ENCODE assay signal across 10 cellular contexts in the genomic region with DNA sequence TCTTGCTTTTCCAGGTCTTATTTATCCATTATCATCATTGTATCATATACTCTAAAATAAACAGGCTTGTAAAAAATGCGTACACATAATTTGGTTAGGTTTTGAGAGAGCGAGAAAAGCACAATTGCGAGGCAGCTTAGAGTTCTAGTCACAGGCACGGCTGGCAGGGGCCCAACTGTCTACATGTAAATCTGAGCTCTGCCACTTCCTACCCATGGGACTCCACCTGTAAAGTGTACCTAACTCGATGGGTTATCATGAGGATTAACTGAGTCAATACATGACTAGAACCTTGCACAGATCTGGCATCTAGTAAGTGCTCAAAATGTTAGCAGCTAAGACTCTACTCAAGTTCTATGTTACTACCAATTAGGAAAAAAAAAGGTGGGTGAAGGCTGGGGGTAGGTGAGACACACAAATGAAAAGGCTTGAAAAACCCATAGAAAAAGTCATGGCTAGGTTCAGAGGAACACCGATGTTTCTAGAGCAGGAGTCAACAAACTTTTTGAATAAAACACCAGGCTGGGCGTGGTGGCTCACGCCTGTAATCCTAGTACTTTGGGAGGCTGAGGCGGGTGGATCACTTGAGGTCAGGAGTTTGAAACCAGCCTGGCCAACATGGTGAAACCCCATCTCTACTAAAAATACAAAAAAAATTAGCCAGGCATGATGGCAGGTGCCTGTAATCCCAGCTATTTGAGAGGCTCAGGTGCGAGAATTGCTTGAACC. TPM values are rescaled to one million over a fixed set of nuclear protein-coding genes. Genes with fewer than 3 reads are reported as not detected.
DNase-seq lines count a peak whose midpoint lies in the region; ATAC-seq lines count a peak whose summit lies in the region.
"Had no signal": no experiment of that assay in that cellular context is flagged by ENCODE, and none has a peak within 500 bp of the region (broad histone marks: within the 10 kb centered on the region; RNA-seq: fewer than 3 reads in every experiment).

No MANE protein-coding gene starts in this region.

- H3K36me3 ChIP-seq in Karpas-422 (ENCODE audit: insufficient read depth, low read length), result peaks cover 4% of the 10 kb centered on the region; the same call in 1 of the 2 replicates
- H3K36me3 ChIP-seq in effector memory CD4-positive, alpha-beta T cell (ENCODE audit: control insufficient read depth, insufficient read depth, low read length), result peaks cover 5% of the 10 kb centered on the region

- H3K27me3 ChIP-seq in Karpas-422 (ENCODE audit: low read length), result no peaks in the 10 kb centered on the region
- no peaks in the 10 kb centered on the region for H3K27me3 ChIP-seq in effector memory CD4-positive, alpha-beta T cell (replicated peaks; ENCODE audit: control insufficient read depth, insufficient read depth, low read length, poor library complexity, severe bottlenecking)
- H3K27me3 ChIP-seq: neutrophil had no signal

- H3K4me1 Mint-ChIP-seq in activated CD4-positive, alpha-beta memory T cell treated with anti-CD3 and anti-CD28 coated beads, Interleukin-2, amount 10 ng/mL, durations not matched to agents 7 days and 5 days, result peaks cover 86% of the 10 kb centered on the region
- peaks cover 64% of the 10 kb centered on the region for H3K4me1 Mint-ChIP-seq in stimulated activated naive CD8-positive, alpha-beta T cell treated with anti-CD3 and anti-CD28 coated beads, Interleukin-15, amount 100 ng/mL, for 72 hours

- H3K27ac Mint-ChIP-seq in activated CD4-positive, alpha-beta memory T cell treated with anti-CD3 and anti-CD28 coated beads, Interleukin-2, amount 10 ng/mL, durations not matched to agents 7 days and 5 days, result peak overlapping the region; percentile 93
- H3K27ac Mint-ChIP-seq in stimulated activated naive CD8-positive, alpha-beta T cell treated with anti-CD3 and anti-CD28 coated beads, Interleukin-15, amount 100 ng/mL, for 72 hours, result peak overlapping the region in 1 of 2 donors; percentile 50

- peaks cover 27% of the 10 kb centered on the region for H3K4me1 ChIP-seq in Karpas-422 (ENCODE audit: low read length)
- peaks cover 74% of the 10 kb centered on the region for H3K4me1 ChIP-seq in effector memory CD4-positive, alpha-beta T cell (ENCODE audit: control insufficient read depth, insufficient read depth, low read length, poor library complexity, severe bottlenecking)

- H3K79me2 ChIP-seq in Karpas-422 (ENCODE audit: low read length), result peaks cover 7% of the 10 kb centered on the region; the same call in 1 of the 2 replicates

- peak; percentile 67 for ATAC-seq in stimulated activated naive CD8-positive, alpha-beta T cell treated with anti-CD3 and anti-CD28 coated beads, Interleukin-15, amount 100 ng/mL, for 72 hours
- no peak for ATAC-seq in GM21360 (IDR thresholded peaks at IDR 0.05; ENCODE audit: unreplicated experiment)

- no peaks in the 10 kb centered on the region for H3K9me3 Mint-ChIP-seq in activated CD4-positive, alpha-beta memory T cell treated with anti-CD3 and anti-CD28 coated beads, Interleukin-2, amount 10 ng/mL, durations not matched to agents 7 days and 5 days
- H3K9me3 Mint-ChIP-seq in stimulated activated naive CD8-positive, alpha-beta T cell treated with anti-CD3 and anti-CD28 coated beads, Interleukin-15, amount 100 ng/mL, for 72 hours, result no peaks in the 10 kb centered on the region

- H3K9me2 ChIP-seq in Karpas-422 (replicated peaks; ENCODE audit: insufficient read depth, low read length), result no peaks in the 10 kb centered on the region

- H3K36me3 Mint-ChIP-seq in activated CD4-positive, alpha-beta memory T cell treated with anti-CD3 and anti-CD28 coated beads, Interleukin-2, amount 10 ng/mL, durations not matched to agents 7 days and 5 days (ENCODE audit: low read depth), result peaks cover 60% of the 10 kb centered on the region

- CTCF ChIA-PET in activated CD4-positive, alpha-beta memory T cell treated with anti-CD3 and anti-CD28 coated beads, Interleukin-2, amount 10 ng/mL, durations not matched to agents 7 days and 5 days (lab: Charles Lee), result interaction anchor here (0.9 to 6.1 kb wide), 9 partner anchors 8 to 86 kb away, joined by 3 to 76 read pairs (median 11); no protein-coding TSS in a partner anchor

- H3K9me3 ChIP-seq in Karpas-422 (ENCODE audit: low read length), result no peaks in the 10 kb centered on the region
- no peaks in the 10 kb centered on the region for H3K9me3 ChIP-seq in effector memory CD4-positive, alpha-beta T cell (ENCODE audit: control insufficient read depth, low read length)
- H3K9me3 ChIP-seq: neutrophil had no signal

- H3K4me3 ChIP-seq in Karpas-422 (ENCODE audit: low read length), result peak overlapping the region; percentile 33; the same call in 1 of the 2 replicates
- H3K4me3 ChIP-seq in effector memory CD4-positive, alpha-beta T cell (ENCODE audit: insufficient read depth, low read depth, low read length, poor library complexity, severe bottlenecking), result no peak overlapping the region

- no peak overlapping the region; the same call in 1 of the 2 replicates for H2AFZ ChIP-seq in Karpas-422 (ENCODE audit: low read length)

- H3K27me3 Mint-ChIP-seq in activated CD4-positive, alpha-beta memory T cell treated with anti-CD3 and anti-CD28 coated beads, Interleukin-2, amount 10 ng/mL, durations not matched to agents 7 days and 5 days, result no peaks in the 10 kb centered on the region
- no peaks in the 10 kb centered on the region for H3K27me3 Mint-ChIP-seq in stimulated activated naive CD8-positive, alpha-beta T cell treated with anti-CD3 and anti-CD28 coated beads, Interleukin-15, amount 100 ng/mL, for 72 hours

- no peaks in the 10 kb centered on the region for H4K20me1 ChIP-seq in Karpas-422 (ENCODE audit: insufficient read depth, low read depth, low read length)

- peak overlapping the region; percentile 21; the same call in 1 of the 2 replicates for H3K9ac ChIP-seq in Karpas-422 (ENCODE audit: low read length)

- peak overlapping the region; percentile 22 for H3K4me3 Mint-ChIP-seq in activated CD4-positive, alpha-beta memory T cell treated with anti-CD3 and anti-CD28 coated beads, Interleukin-2, amount 10 ng/mL, durations not matched to agents 7 days and 5 days
- peak overlapping the region; percentile 39 to 52 for H3K4me3 Mint-ChIP-seq in stimulated activated naive CD8-positive, alpha-beta T cell treated with anti-CD3 and anti-CD28 coated beads, Interleukin-15, amount 100 ng/mL, for 72 hours

- DNase-seq in Karpas-422, result peak; percentile 63
- DNase-seq in activated CD4-positive, alpha-beta memory T cell treated with anti-CD3 and anti-CD28 coated beads, Interleukin-2, amount 10 ng/mL, durations not matched to agents 7 days and 5 days, result peak; percentile 55
- peak in 2 of 3 donors; percentile 30 to 47 for DNase-seq in effector memory CD4-positive, alpha-beta T cell
- peak in 1 of 2 donors; percentile 47 for DNase-seq in stimulated activated naive CD8-positive, alpha-beta T cell treated with anti-CD3 and anti-CD28 coated beads, Interleukin-15, amount 100 ng/mL, for 72 hours
- DNase-seq in NCI-H1930 (lab: John Stamatoyannopoulos, UW), result no peak
- no peak for DNase-seq in mucosa of gallbladder (ENCODE audit: low spot score)
- DNase-seq: DND-41, NCI-H1436 had no signal

- H3K4me2 ChIP-seq in Karpas-422 (ENCODE audit: low read depth, low read length, poor library complexity, severe bottlenecking), result peak overlapping the region; percentile 62

- peak overlapping the region; percentile 84 for H3K27ac ChIP-seq in Karpas-422 (ENCODE audit: low read length)
- H3K27ac ChIP-seq in effector memory CD4-positive, alpha-beta T cell (ENCODE audit: insufficient read depth, low read length, poor library complexity, severe bottlenecking), result peak overlapping the region; percentile 90
- H3K27ac ChIP-seq: neutrophil had no signal

- POLR2A ChIA-PET in activated CD4-positive, alpha-beta memory T cell treated with anti-CD3 and anti-CD28 coated beads, Interleukin-2, amount 10 ng/mL, durations not matched to agents 7 days and 5 days (lab: Charles Lee), result interaction anchor here (0.9 to 5.3 kb wide), 15 partner anchors 8 to 1528 kb away, joined by 3 to 211 read pairs (median 5); a partner anchor contains a TSS

RNA-seq across cellular contexts. Expression of a gene that starts 36.2 kb away (rescaled TPM):
- 41.8 and 43.0 TPM in 2 replicates for total RNA-seq in Karpas-422 (2014; rRNA removed; shearing (Covaris generic); ENCODE audit: low replicate concordance)
- total RNA-seq in activated CD4-positive, alpha-beta memory T cell treated with anti-CD3 and anti-CD28 coated beads, Interleukin-2, amount 10 ng/mL, durations not matched to agents 7 days and 5 days, result 10 to 100 TPM; 50.0 to 51.7 TPM
- 105 TPM for total RNA-seq in mucosa of gallbladder

RNA-seq across cellular contexts. Expression of a gene that starts 36.2 kb away (rescaled TPM):
- total RNA-seq in Karpas-422 (2014; rRNA removed; shearing (Covaris generic); ENCODE audit: low replicate concordance), result 7.8 and 12.2 TPM in 2 replicates
- 1 to 10 TPM; 9.1 to 9.7 TPM for total RNA-seq in activated CD4-positive, alpha-beta memory T cell treated with anti-CD3 and anti-CD28 coated beads, Interleukin-2, amount 10 ng/mL, durations not matched to agents 7 days and 5 days
- 16.0 TPM for total RNA-seq in mucosa of gallbladder

RNA-seq across cellular contexts. Expression of a gene that starts 53.0 kb away (rescaled TPM):
- 33.9 and 72.5 TPM in 2 replicates for total RNA-seq in Karpas-422 (2014; rRNA removed; shearing (Covaris generic); ENCODE audit: low replicate concordance)
- 10 to 100 TPM; 40.9 to 42.6 TPM for total RNA-seq in activated CD4-positive, alpha-beta memory T cell treated with anti-CD3 and anti-CD28 coated beads, Interleukin-2, amount 10 ng/mL, durations not matched to agents 7 days and 5 days
- 211 TPM for total RNA-seq in mucosa of gallbladder

Comparison
In these comparisons a context has a peak if more than half of its experiments do, and no peak if none do; other contexts are left out.
1. DNase-seq: peak in Karpas-422 (single experiment), activated CD4-positive, alpha-beta memory T cell treated with anti-CD3 and anti-CD28 coated beads, Interleukin-2, amount 10 ng/mL, durations not matched to agents 7 days and 5 days (single experiment) and effector memory CD4-positive, alpha-beta T cell (2 of 3); none in NCI-H1930 (0 of 2) and mucosa of gallbladder (single experiment).